In genomic region chr20:32336918-32337347, GRCh38 we compare ENCODE assay signal across 9 cellular contexts. TPM values are rescaled to one million over a fixed set of nuclear protein-coding genes. Genes with fewer than 3 reads are reported as not detected.
DNase-seq lines count a peak whose midpoint lies in the region; ATAC-seq and TF ChIP-seq lines count a peak whose summit lies in the region.
"Had no signal": no experiment of that assay in that cellular context is flagged by ENCODE, and none has a peak within 500 bp of the region (broad histone marks: within the 10 kb centered on the region; RNA-seq: fewer than 3 reads in every experiment).

No MANE protein-coding gene starts in this region.

- no peak overlapping the region for H3K23ac ChIP-seq in H9 (ENCODE audit: insufficient read length, low read depth, low read length)

- no peak overlapping the region for H2AFZ ChIP-seq in H9 (ENCODE audit: low read length)

- no peak overlapping the region for H4K5ac ChIP-seq in H9 (ENCODE audit: insufficient read length, low read depth, low read length)

- H3K79me2 ChIP-seq in H9 (ENCODE audit: insufficient read depth, low read length) = no peaks in the 10 kb centered on the region

- H3K4me1 Mint-ChIP-seq in H9 = peaks cover 5 to 9% of the 10 kb centered on the region in 2 experiments

- H3K36me3 Mint-ChIP-seq in H9 (ENCODE audit: insufficient read depth in 1 of 3, low read depth in 3 of 3) = peaks cover 0 to 5% (median 3%) of the 10 kb centered on the region in 3 experiments; a peak in 4 of 7 replicates

- no peaks in the 10 kb centered on the region for H3K79me1 ChIP-seq in H9 (ENCODE audit: insufficient read depth, low read depth, low read length, poor library complexity, severe bottlenecking)

- no peak overlapping the region for H3K18ac ChIP-seq in H9 (ENCODE audit: insufficient read length, low read depth, low read length)

- no peak overlapping the region for H2AK5ac ChIP-seq in H9 (ENCODE audit: insufficient read length, low read length)

- POLR2A ChIA-PET in RWPE1 (lab: Yijun Ruan, JAX; ENCODE audit: low non-redundant PET) = no interaction called here

- TF ChIP-seq CTCF in H9 (conservative IDR thresholded peaks at IDR 0.05) = peak; percentile 67
- TF ChIP-seq CTCF in RWPE1 (conservative IDR thresholded peaks at IDR 0.05; ENCODE audit: low read depth) = peak; percentile 73

- H3K4me3 Mint-ChIP-seq in H9 = no peak overlapping the region
- H3K4me3 Mint-ChIP-seq: stimulated activated naive CD8-positive, alpha-beta T cell treated with anti-CD3 and anti-CD28 coated beads, Interleukin-15, Interleukin-2, amounts not matched to agents 100 ng/mL and 50 ng/mL, for 24 hours had no signal

- H2BK120ac ChIP-seq in H9 (ENCODE audit: low read depth, low read length, poor library complexity, severe bottlenecking) = no peak overlapping the region

- no peak overlapping the region for H3K56ac ChIP-seq in H9 (ENCODE audit: insufficient read length, low read depth, low read length)

- no peak overlapping the region for H3K4me2 ChIP-seq in H9 (ENCODE audit: insufficient read depth, insufficient read length, low read length)

- H3K27ac ChIP-seq in H9 (ENCODE audit: insufficient read length, low read depth, low read length) = no peak overlapping the region
- H3K27ac ChIP-seq in RWPE1 = no peak overlapping the region

- H3K27me3 ChIP-seq in H9 (ENCODE audit: insufficient read depth, low read length) = no peaks in the 10 kb centered on the region

- peaks cover 2% of the 10 kb centered on the region for H3K27me3 Mint-ChIP-seq in H9 (ENCODE audit: low read depth)
- H3K27me3 Mint-ChIP-seq: stimulated activated naive CD8-positive, alpha-beta T cell treated with anti-CD3 and anti-CD28 coated beads, Interleukin-15, Interleukin-2, amounts not matched to agents 100 ng/mL and 50 ng/mL, for 24 hours had no signal

- H3K9ac ChIP-seq in H9 (ENCODE audit: extremely low read depth, insufficient read length, low read length) = no peak overlapping the region

- no peaks in the 10 kb centered on the region for H3K23me2 ChIP-seq in H9 (ENCODE audit: insufficient read length, low read depth, low read length, poor library complexity, severe bottlenecking)

- H2BK20ac ChIP-seq in H9 (ENCODE audit: low read depth, low read length, poor library complexity, severe bottlenecking) = no peak overlapping the region

- H3T11ph ChIP-seq in H9 (ENCODE audit: low read length) = no peak overlapping the region

- no peak overlapping the region for H3K14ac ChIP-seq in H9 (ENCODE audit: insufficient read depth, low read length)

- no peak overlapping the region for H2BK12ac ChIP-seq in H9 (ENCODE audit: insufficient read length, low read depth, low read length)

- H3K9me3 ChIP-seq in H9 (ENCODE audit: control insufficient read depth, low read depth, low read length) = no peaks in the 10 kb centered on the region

- no peak for ATAC-seq in HG02642 (IDR thresholded peaks at IDR 0.05; ENCODE audit: poor library complexity, unreplicated experiment)

- H4K8ac ChIP-seq in H9 (replicated peaks; ENCODE audit: insufficient read length, low read depth, low read length) = no peak overlapping the region

- H3K4me1 ChIP-seq in H9 (ENCODE audit: insufficient read depth, low read length) = peaks cover 3% of the 10 kb centered on the region; the same call in 1 of the 2 replicates

- H3K9me3 Mint-ChIP-seq in H9 = no peaks in the 10 kb centered on the region
- H3K9me3 Mint-ChIP-seq: stimulated activated naive CD8-positive, alpha-beta T cell treated with anti-CD3 and anti-CD28 coated beads, Interleukin-15, Interleukin-2, amounts not matched to agents 100 ng/mL and 50 ng/mL, for 24 hours had no signal

- WGBS in H9 (ENCODE audit: extremely low coverage, insufficient read length, low lambda C conversion rate) = no CpG with 5 or more reads among the region's 5 CpGs

- peak; percentile 58 for DNase-seq in AG20443 (ENCODE audit: low spot score)
- DNase-seq in H9 = no peak
- DNase-seq in RWPE1 (ENCODE audit: low spot score) = peak; percentile 47
- peak; percentile 85 for DNase-seq in fibroblast of gingiva (ENCODE audit: low read depth)
- peak; percentile 49 for DNase-seq in renal cortical epithelial cell (ENCODE audit: low read depth)
- DNase-seq in activated CD4-positive, alpha-beta T cell treated with anti-CD3 and anti-CD28 coated beads, Interleukin-2, amount 50 U/mL, for 1 hour = no peak
- no peak for DNase-seq in ecto neural progenitor cell (ENCODE audit: low spot score)

- H3K27ac Mint-ChIP-seq in H9 = no peak overlapping the region
- H3K27ac Mint-ChIP-seq: stimulated activated naive CD8-positive, alpha-beta T cell treated with anti-CD3 and anti-CD28 coated beads, Interleukin-15, Interleukin-2, amounts not matched to agents 100 ng/mL and 50 ng/mL, for 24 hours had no signal

- H4K20me1 ChIP-seq in H9 (ENCODE audit: control insufficient read depth, insufficient read depth, insufficient read length) = no peaks in the 10 kb centered on the region

- H4K91ac ChIP-seq in H9 (ENCODE audit: insufficient read length, low read depth, low read length) = no peak overlapping the region

- H2BK15ac ChIP-seq in H9 (ENCODE audit: low read depth, low read length) = no peak overlapping the region

- CTCF ChIA-PET in RWPE1 (lab: Yijun Ruan, JAX) = interaction anchor here (0.5 to 1.2 kb wide), 8 partner anchors 10 to 159 kb away, joined by 3 to 6 read pairs (median 3); no protein-coding TSS in a partner anchor

- no peak overlapping the region for H3K4ac ChIP-seq in H9 (ENCODE audit: low read depth, low read length)

- no peak overlapping the region for H2BK5ac ChIP-seq in H9 (ENCODE audit: insufficient read length, low read length)

RNA-seq across cellular contexts. Expression of gene ASXL1, which starts 21.2 kb away (rescaled TPM):
- total RNA-seq in H9 (2021) (35.0 and 39.5 TPM in 2 replicates), renal cortical epithelial cell (27.1 and 54.8 TPM in 2 replicates)

RNA-seq across cellular contexts. Expression of gene KIF3B, which starts 59.5 kb away (rescaled TPM):
- total RNA-seq in H9 (2021) = 28.3 and 29.7 TPM in 2 replicates
- total RNA-seq in renal cortical epithelial cell = 25.0 and 60.9 TPM in 2 replicates

Comparison
In these comparisons a context has a peak if more than half of its experiments do, and no peak if none do; other contexts are left out.
1. DNase-seq: peak in AG20443 (single experiment), RWPE1 (single experiment), fibroblast of gingiva (single experiment) and renal cortical epithelial cell (single experiment); none in H9 (single experiment), activated CD4-positive, alpha-beta T cell treated with anti-CD3 and anti-CD28 coated beads, Interleukin-2, amount 50 U/mL, for 1 hour (single experiment) and ecto neural progenitor cell (single experiment).